Comparison of ENCODE assay signal across 16 cellular contexts in genomic region chr14:103889313-103890051, GRCh38. TPM values are rescaled to one million over a fixed set of nuclear protein-coding genes. Genes with fewer than 3 reads are reported as not detected.
DNase-seq lines count a peak whose midpoint lies in the region; ATAC-seq and TF ChIP-seq lines count a peak whose summit lies in the region.
"Had no signal": no experiment of that assay in that cellular context is flagged by ENCODE, and none has a peak within 500 bp of the region (broad histone marks: within the 10 kb centered on the region; RNA-seq: fewer than 3 reads in every experiment).

No MANE protein-coding gene starts in this region.

- ATAC-seq in esophagus mucosa = peak; percentile 49

- peak overlapping the region; percentile 62 for H2AFZ ChIP-seq in osteoblast (ENCODE audit: low read length)

- H3K27me3 ChIP-seq in Peyer's patch (no peaks in the 10 kb centered on the region), osteoblast (ENCODE audit: insufficient read depth, low read length) (peaks cover 6% of the 10 kb centered on the region)

- H3K79me2 ChIP-seq in osteoblast (ENCODE audit: insufficient read depth, low read length) = no peaks in the 10 kb centered on the region

- H3K9me3 ChIP-seq in Peyer's patch = no peaks in the 10 kb centered on the region
- no peaks in the 10 kb centered on the region for H3K9me3 ChIP-seq in osteoblast (ENCODE audit: low read depth, low read length)
- H3K9me3 ChIP-seq: HAP-1 had no signal

- TF ChIP-seq POLR2A in Peyer's patch (IDR thresholded peaks at IDR 0.05) = no peak

- no peak for TF ChIP-seq CTCF in Peyer's patch (IDR thresholded peaks at IDR 0.05)
- no peak for TF ChIP-seq CTCF in osteoblast (IDR thresholded peaks at IDR 0.05; ENCODE audit: extremely low read depth, low read depth, low read length)

- peak overlapping the region; percentile 68 for H3K4me2 ChIP-seq in osteoblast (ENCODE audit: insufficient read depth, low read length)

- H3K27ac ChIP-seq in Peyer's patch = peak overlapping the region; percentile 27 to 84 (median 74)
- H3K27ac ChIP-seq in osteoblast (ENCODE audit: low read depth, low read length) = no peak overlapping the region

- H4K20me1 ChIP-seq in osteoblast (ENCODE audit: insufficient read depth, low read length) = no peaks in the 10 kb centered on the region

- DNase-seq in CD1c-positive myeloid dendritic cell (ENCODE audit: extremely low spot score) (peak; percentile 94), Peyer's patch (peak in 2 of 3 donors; percentile 73 to 78), osteoblast (ENCODE audit: insufficient read length, low spot score, missing footprints) (peak; percentile 97), T1000 (lab: John Stamatoyannopoulos, UW) (no peak), hypothalamus (lab: John Stamatoyannopoulos, UW) (no peak), NCI-H748 treated with DMSO at 0.1 percent for 48 hours (lab: John Stamatoyannopoulos, UW) (no peak), RKO (ENCODE audit: low spot score) (no peak)
- DNase-seq: activated CD8-positive, alpha-beta memory T cell treated with anti-CD3 and anti-CD28 coated beads for 24 hours; activated naive CD8-positive, alpha-beta T cell treated with anti-CD3 and anti-CD28 coated beads for 36 hours; CD4-positive, alpha-beta T cell; substantia nigra; T-helper 2 cell had no signal

- peaks cover 0 to 34% (median 7%) of the 10 kb centered on the region in 4 donors for H3K4me1 ChIP-seq in Peyer's patch
- peaks cover 7% of the 10 kb centered on the region for H3K4me1 ChIP-seq in osteoblast (ENCODE audit: insufficient read depth, low read length)
- H3K4me1 ChIP-seq: HAP-1 had no signal

- H3K4me3 ChIP-seq in Peyer's patch = no peak overlapping the region
- H3K4me3 ChIP-seq in osteoblast (ENCODE audit: insufficient read depth, low read length) = peak overlapping the region; percentile 43
- H3K4me3 ChIP-seq: HAP-1 had no signal

- H3K36me3 ChIP-seq in Peyer's patch = no peaks in the 10 kb centered on the region
- no peaks in the 10 kb centered on the region for H3K36me3 ChIP-seq in osteoblast (ENCODE audit: insufficient read depth, low read length)
- H3K36me3 ChIP-seq: HAP-1 had no signal

RNA-seq across cellular contexts. Expression of gene TDRD9, which starts 38.8 kb away (rescaled TPM):
- total RNA-seq in Peyer's patch (under 1 TPM in 1 of 4 donors, not detected in 3; 0.40 TPM), esophagus mucosa (0.16 TPM), osteoblast (0.29 and 1.1 TPM in 2 replicates)
- total RNA-seq: osteocyte had no signal

RNA-seq across cellular contexts. Expression of gene PPP1R13B, which starts 42.1 kb away (rescaled TPM):
- total RNA-seq in Peyer's patch = 10 to 100 TPM; 30.5 to 78.3 (median 54.0) TPM
- 35.9 TPM for total RNA-seq in esophagus mucosa
- total RNA-seq in osteoblast = 3.3 and 4.4 TPM in 2 replicates

RNA-seq across cellular contexts. Expression of gene RD3L, which starts 52.8 kb away (rescaled TPM):
- total RNA-seq in Peyer's patch (not detected), esophagus mucosa (not detected), osteoblast (not detected in 2 replicates)
- total RNA-seq: activated naive CD8-positive, alpha-beta T cell treated with anti-CD3 and anti-CD28 coated beads for 36 hours; CD4-positive, alpha-beta T cell; endothelial cell of umbilical vein; osteocyte had no signal

Comparison
In these comparisons a context has a peak if more than half of its experiments do, and no peak if none do; other contexts are left out.
1. DNase-seq: peak in CD1c-positive myeloid dendritic cell (single experiment), Peyer's patch (2 of 3) and osteoblast (single experiment); none in T1000 (single experiment), hypothalamus (0 of 51), NCI-H748 treated with DMSO at 0.1 percent for 48 hours (single experiment) and RKO (single experiment).